In genomic region chr2:67389788-67390187, GRCh38 we compare ENCODE assay signal across 14 cellular contexts. TPM values are rescaled to one million over a fixed set of nuclear protein-coding genes. Genes with fewer than 3 reads are reported as not detected.
DNase-seq lines count a peak whose midpoint lies in the region; ATAC-seq and TF ChIP-seq lines count a peak whose summit lies in the region.
"Had no signal": no experiment of that assay in that cellular context is flagged by ENCODE, and none has a peak within 500 bp of the region (broad histone marks: within the 10 kb centered on the region; RNA-seq: fewer than 3 reads in every experiment).

No MANE protein-coding gene starts in this region.

- TF ChIP-seq CTCF in IMR-90 (conservative IDR thresholded peaks at IDR 0.05; ENCODE audit: low read depth, low read length), result no peak
- no peak for TF ChIP-seq CTCF in mammary epithelial cell (conservative IDR thresholded peaks at IDR 0.05 in 1 of 2, IDR thresholded peaks at IDR 0.05 in 1 of 2; ENCODE audit: extremely low read depth in 1 of 2, insufficient read depth in 1 of 2, low read depth in 1 of 2, low read length in 2 of 2)
- TF ChIP-seq CTCF in tibial artery (IDR thresholded peaks at IDR 0.05), result no peak
- no peak for TF ChIP-seq CTCF in testis (IDR thresholded peaks at IDR 0.05)

- H3K23ac ChIP-seq in IMR-90 (ENCODE audit: low read depth, low read length) (peak overlapping the region; percentile 96), mesenchymal stem cell (ENCODE audit: low read length in 2 of 2) (no peak overlapping the region)

- no peak for TF ChIP-seq RAD21 in IMR-90 (IDR thresholded peaks at IDR 0.05; ENCODE audit: low read length)

- H2BK15ac ChIP-seq in IMR-90 (ENCODE audit: low read depth, low read length) (peak overlapping the region; percentile 82; the same call in 2 of the 3 replicates), mesenchymal stem cell (ENCODE audit: low read depth, poor library complexity, severe bottlenecking) (no peak overlapping the region)

- H2AK5ac ChIP-seq in IMR-90 (ENCODE audit: low read depth, low read length) (peak overlapping the region; percentile 83), mesenchymal stem cell (ENCODE audit: low read length, severe bottlenecking) (peak overlapping the region; percentile 86)

- H3K4ac ChIP-seq in IMR-90 (ENCODE audit: low read depth, low read length) (peak overlapping the region; percentile 75), mesenchymal stem cell (ENCODE audit: low read depth in 1 of 2, low read length in 2 of 2) (peak overlapping the region in 1 of 2 experiments; percentile 49)

- H3K18ac ChIP-seq in IMR-90 (ENCODE audit: low read depth, low read length) (peak overlapping the region; percentile 99), mesenchymal stem cell (ENCODE audit: low read depth in 1 of 2, low read length in 2 of 2) (peak overlapping the region; percentile 33 to 68)

- peak overlapping the region; percentile 96 for H2BK5ac ChIP-seq in IMR-90 (ENCODE audit: low read depth, low read length, poor library complexity, severe bottlenecking)
- peak overlapping the region; percentile 5 for H2BK5ac ChIP-seq in mesenchymal stem cell (ENCODE audit: low read depth, low read length, poor library complexity, severe bottlenecking)

- H3K4me1 ChIP-seq in IMR-90 (ENCODE audit: control insufficient read depth, insufficient read depth, low read length), result peaks cover 18% of the 10 kb centered on the region
- peaks cover 17% of the 10 kb centered on the region for H3K4me1 ChIP-seq in mammary epithelial cell (ENCODE audit: insufficient read depth, low read length)
- H3K4me1 ChIP-seq in mesenchymal stem cell (ENCODE audit: control insufficient read depth, insufficient read depth, low read depth, low read length), result no peaks in the 10 kb centered on the region
- peaks cover 0 to 45% (median 15%) of the 10 kb centered on the region in 4 donors for H3K4me1 ChIP-seq in tibial artery
- H3K4me1 ChIP-seq in testis, result peaks cover 8% of the 10 kb centered on the region

- H3K4me2 ChIP-seq in IMR-90 (ENCODE audit: low read depth, low read length) (peak overlapping the region; percentile 57; the same call in 1 of the 2 replicates), mammary epithelial cell (ENCODE audit: insufficient read depth, low read depth, low read length) (no peak overlapping the region), mesenchymal stem cell (ENCODE audit: low read length, poor library complexity, severe bottlenecking) (no peak overlapping the region)

- H3K4me3 ChIP-seq in IMR-90 (ENCODE audit: insufficient read depth, low read depth, low read length) (no peak overlapping the region), mammary epithelial cell (replicated peaks in 1 of 3; ENCODE audit: insufficient read depth in 1 of 3, low read depth in 2 of 3, low read length in 3 of 3) (no peak overlapping the region), mesenchymal stem cell (ENCODE audit: insufficient read depth in 1 of 2, low read depth in 1 of 2, low read length in 2 of 2) (no peak overlapping the region), tibial artery (no peak overlapping the region), testis (no peak overlapping the region)

- H3K9me3 ChIP-seq in IMR-90 (ENCODE audit: control insufficient read depth, insufficient read depth, low read length) (no peaks in the 10 kb centered on the region), mammary epithelial cell (replicated peaks; ENCODE audit: insufficient read depth, low read length) (no peaks in the 10 kb centered on the region), mesenchymal stem cell (ENCODE audit: control insufficient read depth, low read length) (no peaks in the 10 kb centered on the region), tibial artery (no peaks in the 10 kb centered on the region), testis (no peaks in the 10 kb centered on the region)

- CTCF ChIA-PET in IMR-90 (lab: Yijun Ruan, JAX), result interaction anchor here (0.9 to 1.2 kb wide), 4 partner anchors 11 to 261 kb away, joined by 3 to 4 read pairs (median 3); no protein-coding TSS in a partner anchor
- CTCF ChIA-PET in mammary epithelial cell (lab: Charles Lee; ENCODE audit: low non-redundant PET), result no interaction called here

- dilution Hi-C loops in IMR-90 (cut with HindIII; ENCODE audit: low sequenced_read_pairs, unreplicated experiment) (no loop called here), mammary epithelial cell (cut with HindIII; ENCODE audit: low sequenced_read_pairs) (no loop called here)

- H3K79me1 ChIP-seq in IMR-90 (ENCODE audit: low read depth in 1 of 2, low read length in 2 of 2) (peaks cover 10 to 18% of the 10 kb centered on the region in 2 experiments; a peak in 2 of 4 replicates), mesenchymal stem cell (replicated peaks; ENCODE audit: low read length, poor library complexity, severe bottlenecking) (peaks cover 2% of the 10 kb centered on the region)

- H4K20me1 ChIP-seq in IMR-90 (ENCODE audit: insufficient read depth, low read length) (no peaks in the 10 kb centered on the region), mammary epithelial cell (ENCODE audit: insufficient read depth, low read length) (no peaks in the 10 kb centered on the region)

- intact Hi-C loops in IMR-90 (cut with micrococcal nuclease), result no loop called here
- intact Hi-C loops in mammary epithelial cell (cut with micrococcal nuclease), result loop anchor here (10.0 kb wide), 1 partner anchor 125 kb away; no protein-coding TSS in a partner anchor
- intact Hi-C loops in tibial artery (cut with DNase I; ENCODE audit: low total_unique reads), result no loop called here
- intact Hi-C loops in testis (cut with DNase I; ENCODE audit: low total_unique reads), result no loop called here

- H2BK12ac ChIP-seq in mesenchymal stem cell (ENCODE audit: low read length in 2 of 2), result peak overlapping the region in 1 of 2 experiments; percentile 76

- H2AFZ ChIP-seq in IMR-90 (replicated peaks; ENCODE audit: low read length, poor library complexity), result no peak overlapping the region
- H2AFZ ChIP-seq in mammary epithelial cell (ENCODE audit: low read depth, low read length), result peak overlapping the region; percentile 54
- H2AFZ ChIP-seq in mesenchymal stem cell (ENCODE audit: low read depth, low read length), result no peak overlapping the region

- H4K91ac ChIP-seq in IMR-90 (ENCODE audit: insufficient read depth, low read depth, low read length) (peak overlapping the region; percentile 96), mesenchymal stem cell (ENCODE audit: low read length) (no peak overlapping the region)

- DNase-seq in IMR-90, result no peak
- DNase-seq in mammary epithelial cell, result no peak
- no peak for DNase-seq in mesenchymal stem cell
- no peak for DNase-seq in tibial artery
- no peak for DNase-seq in testis
- no peak for DNase-seq in cerebellar cortex (ENCODE audit: low spot score)
- no peak for DNase-seq in DMS153 treated with DMSO at 0.1 percent for 48 hours (lab: John Stamatoyannopoulos, UW; ENCODE audit: unreplicated experiment)
- DNase-seq: activated CD4-positive, alpha-beta T cell treated with anti-CD3 and anti-CD28 coated beads for 1 hour; activated CD8-positive, alpha-beta memory T cell treated with anti-CD3 and anti-CD28 coated beads, Interleukin-2, amount 50 U/mL, for 48 hours; central memory CD4-positive, alpha-beta T cell; DMS 273 treated with DMSO at 0.1 percent for 48 hours; islet precursor cell; NCI-H748 treated with DMSO at 0.1 percent for 48 hours had no signal

- H2AK9ac ChIP-seq in IMR-90 (replicated peaks; ENCODE audit: low read depth, low read length, poor library complexity), result no peak overlapping the region

- H3K9me1 ChIP-seq in IMR-90 (ENCODE audit: insufficient read depth, low read length), result peaks cover 7% of the 10 kb centered on the region

- H3K27me3 ChIP-seq in IMR-90 (ENCODE audit: control insufficient read depth, insufficient read depth, low read length) (no peaks in the 10 kb centered on the region), mammary epithelial cell (ENCODE audit: insufficient read depth, low read length) (no peaks in the 10 kb centered on the region), mesenchymal stem cell (ENCODE audit: control insufficient read depth in 1 of 2, insufficient read depth in 1 of 2, low read length in 2 of 2) (no peaks in the 10 kb centered on the region), tibial artery (no peaks in the 10 kb centered on the region), testis (no peaks in the 10 kb centered on the region)

- H3K79me2 ChIP-seq in mammary epithelial cell (ENCODE audit: insufficient read depth, low read length), result no peaks in the 10 kb centered on the region

- H2BK120ac ChIP-seq in IMR-90 (ENCODE audit: low read depth, low read length) (peak overlapping the region; percentile 93), mesenchymal stem cell (ENCODE audit: low read depth, low read length) (peak overlapping the region; percentile 34)

- TF ChIP-seq POLR2A in IMR-90 (IDR thresholded peaks at IDR 0.05; ENCODE audit: low read depth, low read length), result no peak
- no peak for TF ChIP-seq POLR2A in testis (IDR thresholded peaks at IDR 0.05)

- H3K9ac ChIP-seq in IMR-90 (ENCODE audit: low read depth, low read length) (peak overlapping the region; percentile 82), mammary epithelial cell (ENCODE audit: insufficient read depth, low read length) (no peak overlapping the region), mesenchymal stem cell (ENCODE audit: low read length) (peak overlapping the region; percentile 57)

- peak overlapping the region; percentile 93 for H3K56ac ChIP-seq in IMR-90 (ENCODE audit: extremely low read depth, insufficient read depth, low read length)

- H4K5ac ChIP-seq in IMR-90 (ENCODE audit: low read depth, low read length), result peak overlapping the region; percentile 99

- BruUV-seq in IMR-90 (replicated peaks; lab: Mats Ljungman, UMichigan), result no TSS peak
- no TSS peak for BruUV-seq in mammary epithelial cell (replicated peaks; lab: Mats Ljungman, UMichigan)

- H2BK20ac ChIP-seq in IMR-90 (ENCODE audit: low read depth, low read length), result peak overlapping the region; percentile 95

- in situ Hi-C loops in IMR-90 (cut with MboI; ENCODE audit: low sequenced_read_pairs) (no loop called here), mammary epithelial cell (cut with MboI; ENCODE audit: low sequenced_read_pairs in 2 of 2) (no loop called here)

- H4K8ac ChIP-seq in IMR-90 (ENCODE audit: low read depth in 2 of 2, low read length in 2 of 2) (peak overlapping the region; percentile 92 to 94), mesenchymal stem cell (ENCODE audit: low read length) (peak overlapping the region; percentile 64)

- ATAC-seq in IMR-90 (ENCODE audit: low read depth) (peak; percentile 40), GM21576 (IDR thresholded peaks at IDR 0.05; ENCODE audit: unreplicated experiment) (no peak)

- POLR2A ChIA-PET in IMR-90 (lab: Charles Lee; ENCODE audit: unreplicated experiment), result no interaction called here

- H3K27ac ChIP-seq in IMR-90 (ENCODE audit: insufficient read depth, low read length) (peak overlapping the region; percentile 96), mammary epithelial cell (ENCODE audit: insufficient read depth, low read depth, low read length) (no peak overlapping the region), mesenchymal stem cell (ENCODE audit: low read length, poor library complexity, severe bottlenecking) (peak overlapping the region; percentile 85), tibial artery (peak overlapping the region; percentile 52 to 64), testis (peak overlapping the region in 1 of 2 donors; percentile 34)

- H3K36me3 ChIP-seq in IMR-90 (ENCODE audit: control insufficient read depth, insufficient read depth, low read length) (no peaks in the 10 kb centered on the region), mammary epithelial cell (ENCODE audit: insufficient read depth, low read length) (no peaks in the 10 kb centered on the region), mesenchymal stem cell (ENCODE audit: control insufficient read depth in 1 of 2, insufficient read depth in 2 of 2, low read depth in 1 of 2, low read length in 2 of 2) (no peaks in the 10 kb centered on the region), tibial artery (no peaks in the 10 kb centered on the region), testis (ENCODE audit: low read depth, missing control alignments) (no peaks in the 10 kb centered on the region)

- peak overlapping the region; percentile 90 for H3K14ac ChIP-seq in IMR-90 (replicated peaks; ENCODE audit: low read depth, low read length)
- no peak overlapping the region for H3K14ac ChIP-seq in mesenchymal stem cell (ENCODE audit: low read length in 2 of 2)

RNA-seq across cellular contexts. Expression of gene ETAA1, which starts 7.3 kb away (rescaled TPM):
- total RNA-seq in IMR-90 (2012; rRNA removed) (8.1 and 19.2 TPM in 2 replicates), mammary epithelial cell (10 to 100 TPM; 14.0 to 14.5 TPM), testis (10 to 100 TPM; 18.7 to 19.2 TPM)
- polyA plus RNA-seq in IMR-90 (2012; rRNA removed) (5.2 and 6.9 TPM in 2 replicates), mammary epithelial cell (5.0 TPM), testis (ENCODE audit: insufficient read depth, low read depth, low replicate concordance) (4.4 TPM)
- polyA plus RNA-seq in IMR-90 (2012; cell fraction: cytosol; rRNA removed), result 2.3 and 2.4 TPM in 2 replicates
- 3.4 and 12.7 TPM in 2 replicates for polyA plus RNA-seq in IMR-90 (2012; cell fraction: nucleus; rRNA removed; ENCODE audit: low replicate concordance)
- polyA minus RNA-seq in mammary epithelial cell, result 0.47 TPM
- polyA plus RNA-seq in mesenchymal stem cell (2013, experiment 1 of 2), result 9.2 TPM
- 9.5 TPM for polyA plus RNA-seq in mesenchymal stem cell (2013, experiment 2 of 2)
